In genomic region chr12:87302126-87302732, GRCh38 we compare ENCODE assay signal across 24 cellular contexts.
"Had no signal": no experiment of that assay in that cellular context is flagged by ENCODE, and none has a peak within 500 bp of the region (broad histone marks: within the 10 kb centered on the region; RNA-seq: fewer than 3 reads in every experiment).

No MANE protein-coding gene starts in this region.

- H3K36me3 Mint-ChIP-seq: activated naive CD4-positive, alpha-beta T cell treated with anti-CD3 and anti-CD28 coated beads, Interleukin-2, amount 10 ng/mL, durations not matched to agents 7 days and 5 days; activated naive CD8-positive, alpha-beta T cell treated with anti-CD3 and anti-CD28 coated beads for 36 hours; brain had no signal

- H3K36me3 ChIP-seq: adrenal gland had no signal

- DNase-seq: activated CD4-positive, alpha-beta memory T cell treated with anti-CD3 and anti-CD28 coated beads, Interleukin-2, amount 10 ng/mL, durations not matched to agents 7 days and 5 days; activated CD4-positive, alpha-beta T cell treated with anti-CD3 and anti-CD28 coated beads, Interleukin-2, amount 10 ng/mL, durations not matched to agents 7 days and 5 days; activated CD4-positive, CD25-positive, alpha-beta regulatory T cell; activated CD8-positive, alpha-beta memory T cell treated with anti-CD3 and anti-CD28 coated beads, Interleukin-2, amount 50 U/mL, for 4 hours; activated gamma-delta T cell treated with Interleukin-2 at 50 U/mL for 16 hours; activated naive CD4-positive, alpha-beta T cell treated with anti-CD3 and anti-CD28 coated beads, Interleukin-2, amount 10 ng/mL, durations not matched to agents 7 days and 5 days; activated naive CD8-positive, alpha-beta T cell treated with anti-CD3 and anti-CD28 coated beads for 36 hours; activated T-cell treated with anti-CD3 and anti-CD28 coated beads, Interleukin-2, amount 50 U/mL, for 72 hours; adrenal gland; aorta; NCI-H1092; NCI-H1417; NCI-H1930; NCI-H2171; NCI-H345; NCI-H510A; NCI-H526 treated with DMSO at 0.1 percent for 48 hours; NCI-H82; SIG-M5; T-helper 1 cell had no signal

- H3K9me3 Mint-ChIP-seq: activated CD4-positive, alpha-beta T cell treated with anti-CD3 and anti-CD28 coated beads, Interleukin-2, amount 10 ng/mL, durations not matched to agents 7 days and 5 days; activated naive CD4-positive, alpha-beta T cell treated with anti-CD3 and anti-CD28 coated beads, Interleukin-2, amount 10 ng/mL, durations not matched to agents 7 days and 5 days; activated naive CD8-positive, alpha-beta T cell treated with anti-CD3 and anti-CD28 coated beads for 36 hours; activated T-helper 2 cell treated with anti-CD3 and anti-CD28 coated beads, Interferon-gamma antibody, Interleukin-2, Interleukin-4, amounts not matched to agents 10 μg/mL and 5 μg/mL and 100 μg/mL, durations not matched to agents 14 hours and 24 hours and 36 hours; brain had no signal

- H3K4me1 Mint-ChIP-seq: activated CD4-positive, alpha-beta memory T cell treated with anti-CD3 and anti-CD28 coated beads, Interleukin-2, amount 10 ng/mL, durations not matched to agents 7 days and 5 days; activated CD4-positive, alpha-beta T cell treated with anti-CD3 and anti-CD28 coated beads, Interleukin-2, amount 10 ng/mL, durations not matched to agents 7 days and 5 days; activated naive CD4-positive, alpha-beta T cell treated with anti-CD3 and anti-CD28 coated beads, Interleukin-2, amount 10 ng/mL, durations not matched to agents 7 days and 5 days; activated naive CD8-positive, alpha-beta T cell treated with anti-CD3 and anti-CD28 coated beads for 36 hours; brain; central memory CD8-positive, alpha-beta T cell had no signal

- H3K4me3 Mint-ChIP-seq: activated CD4-positive, alpha-beta memory T cell treated with anti-CD3 and anti-CD28 coated beads, Interleukin-2, amount 10 ng/mL, durations not matched to agents 7 days and 5 days; activated CD4-positive, alpha-beta T cell treated with anti-CD3 and anti-CD28 coated beads, Interleukin-2, amount 10 ng/mL, durations not matched to agents 7 days and 5 days; activated naive CD4-positive, alpha-beta T cell treated with anti-CD3 and anti-CD28 coated beads, Interleukin-2, amount 10 ng/mL, durations not matched to agents 7 days and 5 days; activated naive CD8-positive, alpha-beta T cell treated with anti-CD3 and anti-CD28 coated beads for 36 hours; activated T-cell treated with anti-CD3 and anti-CD28 coated beads, Interleukin-2, amount 50 U/mL, for 72 hours; brain; central memory CD8-positive, alpha-beta T cell had no signal

- H3K4me3 ChIP-seq: adrenal gland had no signal

- ATAC-seq: activated T-cell treated with anti-CD3 and anti-CD28 coated beads, Interleukin-2, amount 50 U/mL, for 72 hours had no signal

- H3K27me3 Mint-ChIP-seq: activated CD4-positive, alpha-beta memory T cell treated with anti-CD3 and anti-CD28 coated beads, Interleukin-2, amount 10 ng/mL, durations not matched to agents 7 days and 5 days; activated CD4-positive, alpha-beta T cell treated with anti-CD3 and anti-CD28 coated beads, Interleukin-2, amount 10 ng/mL, durations not matched to agents 7 days and 5 days; activated naive CD4-positive, alpha-beta T cell treated with anti-CD3 and anti-CD28 coated beads, Interleukin-2, amount 10 ng/mL, durations not matched to agents 7 days and 5 days; activated naive CD8-positive, alpha-beta T cell treated with anti-CD3 and anti-CD28 coated beads for 36 hours; brain; central memory CD8-positive, alpha-beta T cell had no signal

- H3K27ac Mint-ChIP-seq: activated CD4-positive, alpha-beta memory T cell treated with anti-CD3 and anti-CD28 coated beads, Interleukin-2, amount 10 ng/mL, durations not matched to agents 7 days and 5 days; activated CD4-positive, alpha-beta T cell treated with anti-CD3 and anti-CD28 coated beads, Interleukin-2, amount 10 ng/mL, durations not matched to agents 7 days and 5 days; activated naive CD4-positive, alpha-beta T cell treated with anti-CD3 and anti-CD28 coated beads, Interleukin-2, amount 10 ng/mL, durations not matched to agents 7 days and 5 days; activated naive CD8-positive, alpha-beta T cell treated with anti-CD3 and anti-CD28 coated beads for 36 hours; activated T-cell treated with anti-CD3 and anti-CD28 coated beads, Interleukin-2, amount 50 U/mL, for 72 hours; activated T-helper 2 cell treated with anti-CD3 and anti-CD28 coated beads, Interferon-gamma antibody, Interleukin-2, Interleukin-4, amounts not matched to agents 10 μg/mL and 5 μg/mL and 100 μg/mL, durations not matched to agents 14 hours and 24 hours and 36 hours; brain had no signal

- H3K27me3 ChIP-seq: adrenal gland had no signal

- H3K27ac ChIP-seq: adrenal gland, VCaP had no signal

- H3K9me3 ChIP-seq: adrenal gland had no signal

- H3K4me1 ChIP-seq: adrenal gland had no signal
